Comparison of ENCODE assay signal across 11 cellular contexts in genomic region chr14:74963705-74964271, GRCh38. TPM values are rescaled to one million over a fixed set of nuclear protein-coding genes. Genes with fewer than 3 reads are reported as not detected.
DNase-seq lines count a peak whose midpoint lies in the region; ATAC-seq and TF ChIP-seq lines count a peak whose summit lies in the region.
"Had no signal": no experiment of that assay in that cellular context is flagged by ENCODE, and none has a peak within 500 bp of the region (broad histone marks: within the 10 kb centered on the region; RNA-seq: fewer than 3 reads in every experiment).

No MANE protein-coding gene starts in this region.

- DNase-seq in Right ventricle myocardium inferior (ENCODE audit: missing footprints): no peak
- no peak for DNase-seq in right atrium auricular region (ENCODE audit: low spot score)
- DNase-seq in activated naive CD8-positive, alpha-beta T cell treated with anti-CD3 and anti-CD28 coated beads, Interleukin-2, amount 50 U/mL, for 24 hours: no peak
- DNase-seq in right cardiac atrium: peak in 1 of 3 donors; percentile 66
- DNase-seq in thyroid gland: peak; percentile 74 to 82
- DNase-seq in NCI-H2081 (lab: John Stamatoyannopoulos, UW): no peak
- DNase-seq in DMS153 (lab: John Stamatoyannopoulos, UW): no peak
- no peak for DNase-seq in superior temporal gyrus (ENCODE audit: extremely low spot score)
- DNase-seq: NCI-H1930 had no signal

- no peak overlapping the region for H3K4me3 Mint-ChIP-seq in activated naive CD8-positive, alpha-beta T cell treated with anti-CD3 and anti-CD28 coated beads, Interleukin-2, amount 50 U/mL, for 24 hours

- TF ChIP-seq CTCF in right atrium auricular region (IDR thresholded peaks at IDR 0.05): no peak
- TF ChIP-seq CTCF in thyroid gland (IDR thresholded peaks at IDR 0.05): no peak

- 32% methylated on average over 9 of the region's 9 CpGs for WGBS in right cardiac atrium
- 30 to 34% methylated on average over 8 to 9 of the region's 9 CpGs for WGBS in thyroid gland, 2 donors

- H3K4me3 ChIP-seq in right atrium auricular region: no peak overlapping the region
- H3K4me3 ChIP-seq in right cardiac atrium (ENCODE audit: low read length): no peak overlapping the region
- no peak overlapping the region for H3K4me3 ChIP-seq in thyroid gland (replicated peaks in 1 of 3)
- H3K4me3 ChIP-seq: lung, skin epidermis had no signal

- TF ChIP-seq POLR2A in thyroid gland (IDR thresholded peaks at IDR 0.05): peak in 1 of 2 donors; percentile 14

- no peaks in the 10 kb centered on the region for H3K36me3 Mint-ChIP-seq in activated naive CD8-positive, alpha-beta T cell treated with anti-CD3 and anti-CD28 coated beads, Interleukin-2, amount 50 U/mL, for 24 hours (ENCODE audit: low read depth)

- H3K27ac Mint-ChIP-seq in activated naive CD8-positive, alpha-beta T cell treated with anti-CD3 and anti-CD28 coated beads, Interleukin-2, amount 50 U/mL, for 24 hours: no peak overlapping the region

- H3K27ac ChIP-seq in right atrium auricular region (no peak overlapping the region), right cardiac atrium (ENCODE audit: low read length) (no peak overlapping the region), thyroid gland (peak overlapping the region; percentile 14 to 47 (median 32))
- H3K27ac ChIP-seq: skin epidermis had no signal

- peaks cover 16% of the 10 kb centered on the region for H3K4me1 Mint-ChIP-seq in activated naive CD8-positive, alpha-beta T cell treated with anti-CD3 and anti-CD28 coated beads, Interleukin-2, amount 50 U/mL, for 24 hours

- no peaks in the 10 kb centered on the region for H3K36me3 ChIP-seq in right atrium auricular region
- no peaks in the 10 kb centered on the region for H3K36me3 ChIP-seq in thyroid gland

- ATAC-seq in Right ventricle myocardium inferior (peak; percentile 68), right cardiac atrium (peak; percentile 44 to 66)
- peak; percentile 17 for ATAC-seq in activated naive CD8-positive, alpha-beta T cell treated with anti-CD3 and anti-CD28 coated beads, Interleukin-2, amount 50 U/mL, for 24 hours

- H3K9me3 Mint-ChIP-seq in activated naive CD8-positive, alpha-beta T cell treated with anti-CD3 and anti-CD28 coated beads, Interleukin-2, amount 50 U/mL, for 24 hours: no peaks in the 10 kb centered on the region

- H3K27me3 ChIP-seq in right atrium auricular region (no peaks in the 10 kb centered on the region), right cardiac atrium (ENCODE audit: control insufficient read depth, insufficient read depth) (no peaks in the 10 kb centered on the region), thyroid gland (no peaks in the 10 kb centered on the region)

- no peaks in the 10 kb centered on the region for H3K9me3 ChIP-seq in right atrium auricular region
- no peaks in the 10 kb centered on the region for H3K9me3 ChIP-seq in right cardiac atrium (ENCODE audit: control insufficient read depth, low read length)
- H3K9me3 ChIP-seq in thyroid gland: no peaks in the 10 kb centered on the region

- intact Hi-C loops in Right ventricle myocardium inferior (cut with DNase I): no loop called here
- intact Hi-C loops in right cardiac atrium (cut with DNase I): no loop called here
- intact Hi-C loops in thyroid gland (cut with DNase I): no loop called here

- H3K4me1 ChIP-seq in right atrium auricular region: peaks cover 0 to 20% of the 10 kb centered on the region in 2 donors
- peaks cover 5% of the 10 kb centered on the region for H3K4me1 ChIP-seq in right cardiac atrium (ENCODE audit: control insufficient read depth, insufficient read depth, low read length)
- peaks cover 12 to 23% of the 10 kb centered on the region in 2 donors for H3K4me1 ChIP-seq in thyroid gland

- no peaks in the 10 kb centered on the region for H3K27me3 Mint-ChIP-seq in activated naive CD8-positive, alpha-beta T cell treated with anti-CD3 and anti-CD28 coated beads, Interleukin-2, amount 50 U/mL, for 24 hours

RNA-seq across cellular contexts. Expression of gene PGF, which starts 8.4 kb away (rescaled TPM):
- total RNA-seq in Right ventricle myocardium inferior: 6.5 TPM
- 1 to 10 TPM; 3.3 to 7.0 TPM for total RNA-seq in right atrium auricular region
- total RNA-seq in right cardiac atrium: 1 to 10 TPM; 2.9 to 5.9 (median 4.1) TPM
- polyA plus RNA-seq in right cardiac atrium: 4.3 TPM
- 10 to 100 TPM; 34.4 to 68.8 (median 61.0) TPM for total RNA-seq in thyroid gland

RNA-seq across cellular contexts. Expression of gene EIF2B2, which starts 38.9 kb away (rescaled TPM):
- 34.0 TPM for total RNA-seq in Right ventricle myocardium inferior
- total RNA-seq in right atrium auricular region: 10 to 100 TPM; 26.1 to 35.3 TPM
- total RNA-seq in right cardiac atrium: 10 to 100 TPM; 29.4 to 39.9 (median 35.9) TPM
- polyA plus RNA-seq in right cardiac atrium: 25.9 TPM
- total RNA-seq in thyroid gland: 10 to 100 TPM; 47.0 to 94.8 (median 69.3) TPM

RNA-seq across cellular contexts. Expression of gene RPS6KL1, which starts 40.7 kb away (rescaled TPM):
- total RNA-seq in Right ventricle myocardium inferior (19.1 TPM), right atrium auricular region (10 to 100 TPM in 1 of 2 donors, 1 to 10 TPM in 1; 7.6 to 10.3 TPM), right cardiac atrium (10 to 100 TPM; 13.9 to 20.7 (median 17.3) TPM), thyroid gland (10 to 100 TPM in 2 of 4 donors, 1 to 10 TPM in 2; 5.7 to 16.4 (median 9.5) TPM)
- polyA plus RNA-seq in right cardiac atrium: 10.5 TPM

Comparison
In these comparisons a context has a peak if more than half of its experiments do, and no peak if none do; other contexts are left out.
1. ATAC-seq: peak in every context shown above with its lines; median percentile 68 in Right ventricle myocardium inferior; 55 in right cardiac atrium; 17 in activated naive CD8-positive, alpha-beta T cell treated with anti-CD3 and anti-CD28 coated beads, Interleukin-2, amount 50 U/mL, for 24 hours.
2. DNase-seq: peak in thyroid gland (2 of 2); none in Right ventricle myocardium inferior (single experiment), right atrium auricular region (single experiment), activated naive CD8-positive, alpha-beta T cell treated with anti-CD3 and anti-CD28 coated beads, Interleukin-2, amount 50 U/mL, for 24 hours (single experiment), NCI-H2081 (0 of 2), DMS153 (single experiment) and superior temporal gyrus (single experiment).
3. H3K27ac ChIP-seq: peak in thyroid gland (3 of 3); none in right atrium auricular region (0 of 2) and right cardiac atrium (single experiment).